Comparison of ENCODE assay signal across 11 cellular contexts in genomic region chr5:39461007-39461682, GRCh38. TPM values are rescaled to one million over a fixed set of nuclear protein-coding genes. Genes with fewer than 3 reads are reported as not detected.
DNase-seq lines count a peak whose midpoint lies in the region; ATAC-seq and TF ChIP-seq lines count a peak whose summit lies in the region.
"Had no signal": no experiment of that assay in that cellular context is flagged by ENCODE, and none has a peak within 500 bp of the region (broad histone marks: within the 10 kb centered on the region; RNA-seq: fewer than 3 reads in every experiment).

No MANE protein-coding gene starts in this region.

- H3K4me3 Mint-ChIP-seq in activated T-cell treated with anti-CD3 and anti-CD28 coated beads, Interleukin-2, amount 50 U/mL, for 72 hours, result no peak overlapping the region
- H3K4me3 Mint-ChIP-seq in activated T-cell treated with anti-CD3 and anti-CD28 coated beads, Interleukin-2, amount 50 U/mL, for 24 hours, result no peak overlapping the region
- H3K4me3 Mint-ChIP-seq in activated naive CD4-positive, alpha-beta T cell treated with anti-CD3 and anti-CD28 coated beads, Interleukin-2, amount 10 ng/mL, durations not matched to agents 7 days and 5 days, result no peak overlapping the region

- no peaks in the 10 kb centered on the region for H3K36me3 ChIP-seq in stomach

- peaks cover 28% of the 10 kb centered on the region for H3K27me3 Mint-ChIP-seq in activated T-cell treated with anti-CD3 and anti-CD28 coated beads, Interleukin-2, amount 50 U/mL, for 72 hours (ENCODE audit: low read depth)
- peaks cover 47% of the 10 kb centered on the region for H3K27me3 Mint-ChIP-seq in activated T-cell treated with anti-CD3 and anti-CD28 coated beads, Interleukin-2, amount 50 U/mL, for 24 hours
- H3K27me3 Mint-ChIP-seq in activated naive CD4-positive, alpha-beta T cell treated with anti-CD3 and anti-CD28 coated beads, Interleukin-2, amount 10 ng/mL, durations not matched to agents 7 days and 5 days, result peaks cover 14% of the 10 kb centered on the region

- no peak for TF ChIP-seq EP300 in stomach (IDR thresholded peaks at IDR 0.05)

- CTCF ChIA-PET in activated naive CD4-positive, alpha-beta T cell treated with anti-CD3 and anti-CD28 coated beads, Interleukin-2, amount 10 ng/mL, durations not matched to agents 7 days and 5 days (lab: Charles Lee), result no interaction called here

- H3K9me3 ChIP-seq in stomach, result no peaks in the 10 kb centered on the region

- intact Hi-C loops in stomach (cut with DNase I; ENCODE audit: low total_unique reads), result no loop called here

- H3K9me3 Mint-ChIP-seq in activated T-cell treated with anti-CD3 and anti-CD28 coated beads, Interleukin-2, amount 50 U/mL, for 72 hours, result no peaks in the 10 kb centered on the region
- H3K9me3 Mint-ChIP-seq in activated T-cell treated with anti-CD3 and anti-CD28 coated beads, Interleukin-2, amount 50 U/mL, for 24 hours, result no peaks in the 10 kb centered on the region
- no peaks in the 10 kb centered on the region for H3K9me3 Mint-ChIP-seq in activated naive CD4-positive, alpha-beta T cell treated with anti-CD3 and anti-CD28 coated beads, Interleukin-2, amount 10 ng/mL, durations not matched to agents 7 days and 5 days

- no peak for DNase-seq in activated T-cell treated with anti-CD3 and anti-CD28 coated beads, Interleukin-2, amount 50 U/mL, for 72 hours
- DNase-seq in activated T-cell treated with anti-CD3 and anti-CD28 coated beads, Interleukin-2, amount 50 U/mL, for 24 hours, result no peak
- DNase-seq in SIG-M5 treated with dmso at 0.1 percent for 504 hours (lab: John Stamatoyannopoulos, UW; ENCODE audit: unreplicated experiment) (peak; percentile 61), stomach (peak; percentile 25), HT-29 (ENCODE audit: low spot score) (no peak)
- DNase-seq in activated naive CD4-positive, alpha-beta T cell treated with anti-CD3 and anti-CD28 coated beads, Interleukin-2, amount 10 ng/mL, durations not matched to agents 7 days and 5 days, result no peak
- DNase-seq: 8988T, islet precursor cell, NCI-H345 had no signal

- H3K27ac Mint-ChIP-seq in activated T-cell treated with anti-CD3 and anti-CD28 coated beads, Interleukin-2, amount 50 U/mL, for 72 hours, result peak overlapping the region; percentile 47
- H3K27ac Mint-ChIP-seq in activated T-cell treated with anti-CD3 and anti-CD28 coated beads, Interleukin-2, amount 50 U/mL, for 24 hours, result no peak overlapping the region
- no peak overlapping the region for H3K27ac Mint-ChIP-seq in activated naive CD4-positive, alpha-beta T cell treated with anti-CD3 and anti-CD28 coated beads, Interleukin-2, amount 10 ng/mL, durations not matched to agents 7 days and 5 days

- WGBS in stomach, 5 donors, result 62 to 75% (median 72%) methylated on average over 5 of the region's 5 CpGs

- no peaks in the 10 kb centered on the region for H3K4me1 ChIP-seq in stomach

- H3K27me3 ChIP-seq in stomach, result no peaks in the 10 kb centered on the region

- H3K4me3 ChIP-seq in stomach, result no peak overlapping the region

- H3K36me3 Mint-ChIP-seq in activated T-cell treated with anti-CD3 and anti-CD28 coated beads, Interleukin-2, amount 50 U/mL, for 72 hours (ENCODE audit: insufficient read depth in 2 of 2), result peaks cover 0 to 1% of the 10 kb centered on the region in 2 donors
- H3K36me3 Mint-ChIP-seq in activated T-cell treated with anti-CD3 and anti-CD28 coated beads, Interleukin-2, amount 50 U/mL, for 24 hours (ENCODE audit: low read depth), result no peaks in the 10 kb centered on the region
- no peaks in the 10 kb centered on the region for H3K36me3 Mint-ChIP-seq in activated naive CD4-positive, alpha-beta T cell treated with anti-CD3 and anti-CD28 coated beads, Interleukin-2, amount 10 ng/mL, durations not matched to agents 7 days and 5 days

- no peak for ATAC-seq in activated T-cell treated with anti-CD3 and anti-CD28 coated beads, Interleukin-2, amount 50 U/mL, for 72 hours (replicated peaks in 1 of 2)
- peak; percentile 99 for ATAC-seq in HG03097 (IDR thresholded peaks at IDR 0.05; ENCODE audit: low FRiP score, unreplicated experiment)
- ATAC-seq in HG02870 (IDR thresholded peaks at IDR 0.05; ENCODE audit: unreplicated experiment), result no peak

- TF ChIP-seq POLR2A in stomach (IDR thresholded peaks at IDR 0.05), result no peak

- H3K4me1 Mint-ChIP-seq in activated T-cell treated with anti-CD3 and anti-CD28 coated beads, Interleukin-2, amount 50 U/mL, for 72 hours (ENCODE audit: low read depth), result no peaks in the 10 kb centered on the region
- H3K4me1 Mint-ChIP-seq in activated T-cell treated with anti-CD3 and anti-CD28 coated beads, Interleukin-2, amount 50 U/mL, for 24 hours (ENCODE audit: low read depth), result peaks cover 5% of the 10 kb centered on the region
- no peaks in the 10 kb centered on the region for H3K4me1 Mint-ChIP-seq in activated naive CD4-positive, alpha-beta T cell treated with anti-CD3 and anti-CD28 coated beads, Interleukin-2, amount 10 ng/mL, durations not matched to agents 7 days and 5 days

- no peak for TF ChIP-seq CTCF in stomach (IDR thresholded peaks at IDR 0.05)

- no peak overlapping the region for H3K27ac ChIP-seq in stomach

RNA-seq across cellular contexts. Expression of gene DAB2, which starts 36.4 kb away (rescaled TPM):
- not detected for total RNA-seq in activated T-cell treated with anti-CD3 and anti-CD28 coated beads, Interleukin-2, amount 50 U/mL, for 72 hours
- total RNA-seq in stomach, result 10 to 100 TPM in 4 of 5 donors, 1 to 10 TPM in 1; 4.9 to 74.4 (median 43.0) TPM
- polyA plus RNA-seq in stomach, result 10 to 100 TPM in 2 of 3 donors, 1 to 10 TPM in 1; 3.1 to 37.0 (median 19.9) TPM
- total RNA-seq in HT-29 (2014; rRNA removed; shearing (Covaris generic)), result 2.3 and 3.4 TPM in 2 replicates

Comparison
In these comparisons a context has a peak if more than half of its experiments do, and no peak if none do; other contexts are left out.
1. DNase-seq: peak in SIG-M5 treated with dmso at 0.1 percent for 504 hours (single experiment) and stomach (single experiment); none in activated T-cell treated with anti-CD3 and anti-CD28 coated beads, Interleukin-2, amount 50 U/mL, for 72 hours (0 of 2), activated T-cell treated with anti-CD3 and anti-CD28 coated beads, Interleukin-2, amount 50 U/mL, for 24 hours (single experiment), activated naive CD4-positive, alpha-beta T cell treated with anti-CD3 and anti-CD28 coated beads, Interleukin-2, amount 10 ng/mL, durations not matched to agents 7 days and 5 days (single experiment) and HT-29 (single experiment).